2 cellular contexts compared by ENCODE assay signal in genomic region chr3:78838362-78838761, GRCh38.
TF ChIP-seq lines count a peak whose summit lies in the region.

No MANE protein-coding gene starts in this region.

TF ChIP-seq in A549, 52 proteins besides CTCF, POLR2A, EP300 and RAD21:
- TF ChIP-seq NPAS2 (CRISPR knock-in tag; IDR thresholded peaks at IDR 0.05; ENCODE audit: borderline replicate concordance) (no peak), NFE2L2 (conservative IDR thresholded peaks at IDR 0.05; ENCODE audit: low read length) (no peak), HOXB13 (CRISPR knock-in tag; IDR thresholded peaks at IDR 0.05; ENCODE audit: low read depth) (no peak), FOSB (CRISPR knock-in tag; IDR thresholded peaks at IDR 0.05) (no peak), REST (IDR thresholded peaks at IDR 0.05) (no peak), MAZ (IDR thresholded peaks at IDR 0.05; ENCODE audit: borderline replicate concordance, low read depth, low read length) (no peak), ELK1 (IDR thresholded peaks at IDR 0.05; ENCODE audit: low read depth, low read length) (no peak), BHLHE40 (IDR thresholded peaks at IDR 0.05; ENCODE audit: low read depth, low read length) (no peak), HES2 (IDR thresholded peaks at IDR 0.05) (no peak), SMC3 (IDR thresholded peaks at IDR 0.05) (no peak), PBX3 (IDR thresholded peaks at IDR 0.05) (no peak), KDM1A (IDR thresholded peaks at IDR 0.05; ENCODE audit: low read depth) (no peak), RCOR1 (IDR thresholded peaks at IDR 0.05; ENCODE audit: low read depth, low read length) (no peak), EHF (CRISPR knock-in tag; IDR thresholded peaks at IDR 0.05) (no peak)

TF ChIP-seq in GM12878, 131 proteins besides CTCF, POLR2A, EP300 and RAD21:
- TF ChIP-seq NFIC (IDR thresholded peaks at IDR 0.05; ENCODE audit: low read depth, low read length) (no peak), RELB (IDR thresholded peaks at IDR 0.05; ENCODE audit: low read depth) (peak; percentile 63), RAD51 (IDR thresholded peaks at IDR 0.05) (peak; percentile 88), TBL1XR1 (IDR thresholded peaks at IDR 0.05; ENCODE audit: low read depth, low read length) (no peak), BHLHE40 (IDR thresholded peaks at IDR 0.05; ENCODE audit: borderline replicate concordance in 1 of 2, low read depth in 2 of 2, low read length in 1 of 2) (peak in 1 of 2 experiments; percentile 57; a peak in 2 of 4 replicates), E2F4 (IDR thresholded peaks at IDR 0.05; ENCODE audit: low read depth, low read length) (no peak), PRDM15 (CRISPR knock-in tag; IDR thresholded peaks at IDR 0.05) (no peak), NFYA (IDR thresholded peaks at IDR 0.05; ENCODE audit: borderline replicate concordance, low read depth, low read length) (no peak), ZNF687 (IDR thresholded peaks at IDR 0.05) (peak; percentile 37; the same call in 1 of the 2 replicates), ATF7 (IDR thresholded peaks at IDR 0.05; ENCODE audit: low read depth) (0 out of 2 replicates have a peak, but pooled peaks have one; percentile 7), HDAC6 (IDR thresholded peaks at IDR 0.05; ENCODE audit: unreplicated experiment) (no peak)
TF ChIP-seq in GM12878: peak in this region for 5.
